13 cellular contexts compared by ENCODE assay signal in the genomic region with DNA sequence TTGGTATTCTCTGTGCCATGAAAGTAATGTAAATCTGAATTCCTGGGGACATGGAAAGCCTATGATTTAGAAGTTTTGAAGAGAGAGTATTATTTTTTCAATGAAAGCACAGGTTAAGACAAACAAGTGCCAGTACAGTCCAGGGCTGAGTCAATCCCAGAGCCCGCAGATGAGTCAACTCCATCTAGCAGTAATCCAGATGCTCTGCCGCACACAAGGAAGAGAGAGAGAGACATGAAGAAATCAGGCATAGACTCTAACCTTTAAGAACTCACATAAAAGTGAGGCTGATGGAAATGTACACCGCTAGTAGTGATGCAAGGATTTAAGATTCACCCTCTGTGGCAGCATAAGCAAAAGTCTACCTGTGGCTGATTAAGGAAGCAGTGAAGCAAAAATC.
DNase-seq lines count a peak whose midpoint lies in the region; TF ChIP-seq lines count a peak whose summit lies in the region.
"Had no signal": no experiment of that assay in that cellular context is flagged by ENCODE, and none has a peak within 500 bp of the region (broad histone marks: within the 10 kb centered on the region; RNA-seq: fewer than 3 reads in every experiment).

No MANE protein-coding gene starts in this region.

- TF ChIP-seq CTCF in RWPE1 (conservative IDR thresholded peaks at IDR 0.05; ENCODE audit: low read depth): no peak
- no peak for TF ChIP-seq CTCF in fibroblast of pulmonary artery (IDR thresholded peaks at IDR 0.05; ENCODE audit: low read length, missing control alignments)

- no peaks in the 10 kb centered on the region for H3K36me3 Mint-ChIP-seq in activated T-helper 2 cell treated with anti-CD3 and anti-CD28 coated beads, Interferon-gamma antibody, Interleukin-2, Interleukin-4, amounts not matched to agents 10 μg/mL and 5 μg/mL and 100 μg/mL, durations not matched to agents 14 hours and 24 hours and 36 hours (ENCODE audit: low read depth)

- POLR2A ChIA-PET in RWPE1 (lab: Yijun Ruan, JAX; ENCODE audit: low non-redundant PET): no interaction called here

- H3K4me1 Mint-ChIP-seq in activated T-helper 2 cell treated with anti-CD3 and anti-CD28 coated beads, Interferon-gamma antibody, Interleukin-2, Interleukin-4, amounts not matched to agents 10 μg/mL and 5 μg/mL and 100 μg/mL, durations not matched to agents 14 hours and 24 hours and 36 hours (ENCODE audit: low read depth): no peaks in the 10 kb centered on the region

- H3K4me3 ChIP-seq in fibroblast of pulmonary artery (replicated peaks; ENCODE audit: low read depth, low read length): no peak overlapping the region

- no peaks in the 10 kb centered on the region for H3K27me3 Mint-ChIP-seq in activated T-helper 2 cell treated with anti-CD3 and anti-CD28 coated beads, Interferon-gamma antibody, Interleukin-2, Interleukin-4, amounts not matched to agents 10 μg/mL and 5 μg/mL and 100 μg/mL, durations not matched to agents 14 hours and 24 hours and 36 hours (ENCODE audit: low read depth)

- CTCF ChIA-PET in RWPE1 (lab: Yijun Ruan, JAX): interaction anchor here (0.7 kb wide), 1 partner anchor 47 kb away, joined by 4 read pairs; no protein-coding TSS in a partner anchor

- intact Hi-C loops in activated T-helper 2 cell treated with anti-CD3 and anti-CD28 coated beads, Interferon-gamma antibody, Interleukin-2, Interleukin-4, amounts not matched to agents 10 μg/mL and 5 μg/mL and 100 μg/mL, durations not matched to agents 14 hours and 24 hours and 36 hours (cut with micrococcal nuclease): no loop called here

- H3K4me3 Mint-ChIP-seq in activated T-helper 2 cell treated with anti-CD3 and anti-CD28 coated beads, Interferon-gamma antibody, Interleukin-2, Interleukin-4, amounts not matched to agents 10 μg/mL and 5 μg/mL and 100 μg/mL, durations not matched to agents 14 hours and 24 hours and 36 hours (ENCODE audit: low read depth): no peak overlapping the region

- H3K27ac ChIP-seq in RWPE1: peak overlapping the region; percentile 31; the same call in 1 of the 2 replicates

- DNase-seq in DMS53 (lab: John Stamatoyannopoulos, UW) (peak; percentile 50), DMS53 treated with DMSO at 0.1 percent for 48 hours (lab: John Stamatoyannopoulos, UW; ENCODE audit: unreplicated experiment) (no peak), RWPE1 (ENCODE audit: low spot score) (peak; percentile 83), fibroblast of pulmonary artery (ENCODE audit: low read depth) (peak; percentile 91), smooth muscle cell of the brain vasculature (ENCODE audit: low read depth, low spot score) (peak; percentile 61), mesenteric fat pad (ENCODE audit: low spot score) (no peak), NCI-H1436 treated with DMSO at 0.1 percent for 48 hours (lab: John Stamatoyannopoulos, UW) (no peak)
- DNase-seq in activated T-helper 2 cell treated with anti-CD3 and anti-CD28 coated beads, Interferon-gamma antibody, Interleukin-2, Interleukin-4, amounts not matched to agents 10 μg/mL and 5 μg/mL and 100 μg/mL, durations not matched to agents 14 hours and 24 hours and 36 hours (ENCODE audit: low spot score): no peak
- DNase-seq: activated CD4-positive, alpha-beta T cell treated with anti-CD3 and anti-CD28 coated beads, Interleukin-2, amount 50 U/mL, for 1 hour; AML-193; amygdala; NCI-H748 treated with DMSO at 0.1 percent for 48 hours; occipital lobe had no signal

- H3K27ac Mint-ChIP-seq in activated T-helper 2 cell treated with anti-CD3 and anti-CD28 coated beads, Interferon-gamma antibody, Interleukin-2, Interleukin-4, amounts not matched to agents 10 μg/mL and 5 μg/mL and 100 μg/mL, durations not matched to agents 14 hours and 24 hours and 36 hours: no peak overlapping the region

- no peaks in the 10 kb centered on the region for H3K9me3 Mint-ChIP-seq in activated T-helper 2 cell treated with anti-CD3 and anti-CD28 coated beads, Interferon-gamma antibody, Interleukin-2, Interleukin-4, amounts not matched to agents 10 μg/mL and 5 μg/mL and 100 μg/mL, durations not matched to agents 14 hours and 24 hours and 36 hours

Comparison
In these comparisons a context has a peak if more than half of its experiments do, and no peak if none do; other contexts are left out.
1. DNase-seq: peak in DMS53 (single experiment), RWPE1 (single experiment), fibroblast of pulmonary artery (single experiment) and smooth muscle cell of the brain vasculature (single experiment); none in DMS53 treated with DMSO at 0.1 percent for 48 hours (single experiment), mesenteric fat pad (single experiment), activated T-helper 2 cell treated with anti-CD3 and anti-CD28 coated beads, Interferon-gamma antibody, Interleukin-2, Interleukin-4, amounts not matched to agents 10 μg/mL and 5 μg/mL and 100 μg/mL, durations not matched to agents 14 hours and 24 hours and 36 hours (single experiment) and NCI-H1436 treated with DMSO at 0.1 percent for 48 hours (single experiment).